1 cellular context compared by ENCODE assay signal in the genomic region with DNA sequence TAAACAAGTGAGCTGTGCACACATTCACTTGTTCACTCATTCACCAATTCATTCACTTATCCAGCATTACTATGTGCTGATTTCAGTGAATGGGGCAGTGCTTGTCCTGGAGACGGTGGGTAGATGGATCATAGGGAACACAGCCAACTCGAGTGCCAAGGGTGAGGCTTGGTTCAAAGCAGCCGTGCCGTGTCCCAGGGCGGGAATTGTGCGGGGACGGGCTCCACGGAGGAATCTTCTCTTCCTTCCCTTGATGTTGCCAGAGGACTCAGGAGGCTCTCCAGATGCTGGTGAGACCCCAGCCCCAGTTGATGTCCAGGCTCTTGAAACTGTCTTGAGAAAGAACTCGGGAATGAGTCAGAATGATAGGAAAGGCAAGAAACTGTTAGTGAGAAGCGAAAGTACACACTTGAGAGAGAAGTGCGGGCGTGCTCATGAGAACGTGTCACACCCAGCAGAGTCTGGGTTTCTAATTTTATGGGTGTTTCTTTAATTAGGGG.
TF ChIP-seq lines count a peak whose summit lies in the region.

No MANE protein-coding gene starts in this region.

TF ChIP-seq in H1, 55 proteins besides CTCF, POLR2A, EP300 and RAD21 (continued from another document):
- no peak for TF ChIP-seq SIN3A (conservative IDR thresholded peaks at IDR 0.05 in 1 of 2, IDR thresholded peaks at IDR 0.05 in 1 of 2; ENCODE audit: low read depth in 1 of 2, low read length in 2 of 2)
- TF ChIP-seq EZH2 (IDR thresholded peaks at IDR 0.05; ENCODE audit: low read depth, low read length, severe bottlenecking), result no peak
